In the genomic region with DNA sequence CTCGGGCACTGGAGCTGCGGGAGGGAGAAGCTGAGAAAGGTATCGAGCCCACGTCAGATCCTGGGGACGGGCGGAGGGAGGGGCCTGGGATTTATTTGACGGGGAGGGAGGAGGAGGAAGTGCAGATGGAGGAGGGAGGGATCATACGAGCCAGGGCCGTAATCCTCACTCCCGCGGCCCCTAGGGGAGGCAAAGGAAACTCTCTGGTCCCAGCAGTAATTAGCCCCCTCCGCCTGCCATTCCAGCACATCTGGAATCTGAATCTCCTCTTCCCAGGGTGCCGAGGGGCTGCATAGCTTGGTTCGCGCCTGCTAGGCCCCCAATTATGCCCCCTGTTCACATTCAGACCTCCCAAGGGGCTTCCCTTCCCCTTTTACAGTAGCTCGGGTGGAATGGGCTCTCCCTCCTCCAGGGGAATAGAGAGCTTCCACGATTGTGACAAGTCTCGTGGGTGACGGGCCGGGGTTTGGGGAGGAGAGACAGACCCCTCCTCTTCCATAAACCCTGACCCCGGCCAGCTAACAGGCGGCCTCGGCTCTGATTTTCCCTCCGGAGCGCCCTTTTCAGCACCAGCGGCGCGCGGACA, we compare ENCODE assay signal across 8 cellular contexts. TPM values are rescaled to one million over a fixed set of nuclear protein-coding genes. Genes with fewer than 3 reads are reported as not detected.
DNase-seq lines count a peak whose midpoint lies in the region; ATAC-seq lines count a peak whose summit lies in the region.

A gene (minus strand): TSS at position 35 of the 586 bp plus-strand sequence. CDS start 531 bp downstream, outside the sequence.

- H3K27ac ChIP-seq in effector memory CD4-positive, alpha-beta T cell (ENCODE audit: insufficient read depth, low read length, poor library complexity, severe bottlenecking): no peak within 1 kb of the TSS

- peaks cover 12% of the 10 kb centered on the region for H3K4me1 Mint-ChIP-seq in T-helper 17 cell

- peaks cover 15% of the 10 kb centered on the region for H3K4me1 ChIP-seq in effector memory CD4-positive, alpha-beta T cell (ENCODE audit: control insufficient read depth, insufficient read depth, low read length, poor library complexity, severe bottlenecking)

- H3K27me3 ChIP-seq in effector memory CD4-positive, alpha-beta T cell (replicated peaks; ENCODE audit: control insufficient read depth, insufficient read depth, low read length, poor library complexity, severe bottlenecking): peaks cover 26% of the 10 kb centered on the region

- H3K27me3 Mint-ChIP-seq in T-helper 17 cell: peaks cover 35% of the 10 kb centered on the region

- no peaks in the 10 kb centered on the region for H3K36me3 ChIP-seq in effector memory CD4-positive, alpha-beta T cell (ENCODE audit: control insufficient read depth, insufficient read depth, low read length)

- H3K9me3 ChIP-seq in T-helper 17 cell (ENCODE audit: control insufficient read depth, low read length, poor library complexity, severe bottlenecking): no peaks in the 10 kb centered on the region
- no peaks in the 10 kb centered on the region for H3K9me3 ChIP-seq in effector memory CD4-positive, alpha-beta T cell (ENCODE audit: control insufficient read depth, low read length)

- H3K4me3 Mint-ChIP-seq in T-helper 17 cell: peak within 1 kb of the TSS; percentile 86

- peaks cover 5% of the 10 kb centered on the region for H3K36me3 Mint-ChIP-seq in T-helper 17 cell (ENCODE audit: low read depth)

- no peak for ATAC-seq in T-helper 17 cell
- no peak for ATAC-seq in GM21717 (IDR thresholded peaks at IDR 0.05; ENCODE audit: unreplicated experiment)

- DNase-seq in activated gamma-delta T cell treated with Interleukin-2 at 50 U/mL for 16 hours (peak; percentile 75), activated gamma-delta T cell (lab: John Stamatoyannopoulos, UW) (no peak), NCI-H1694 (lab: John Stamatoyannopoulos, UW) (peak; percentile 95), T-helper 17 cell (peak in 1 of 3 donors; percentile 82), lung microvascular endothelial cell (ENCODE audit: low read depth in 2 of 2) (peak; percentile 49 to 85)
- DNase-seq in effector memory CD4-positive, alpha-beta T cell: no peak
- peak; percentile 74 for DNase-seq in stimulated activated CD8-positive, alpha-beta memory T cell treated with anti-CD3 and anti-CD28 coated beads, Interleukin-15, amount 100 ng/mL, for 24 hours (ENCODE audit: low read depth)

- H3K27ac Mint-ChIP-seq in T-helper 17 cell: no peak within 1 kb of the TSS

- H3K4me3 ChIP-seq in effector memory CD4-positive, alpha-beta T cell (ENCODE audit: insufficient read depth, low read depth, low read length, poor library complexity, severe bottlenecking): peak within 1 kb of the TSS; percentile 53

RNA-seq across cellular contexts. Expression of the gene that starts here (rescaled TPM):
- total RNA-seq in T-helper 17 cell: not detected
- total RNA-seq in lung microvascular endothelial cell: 0.44 and 0.99 TPM in 2 replicates

Comparison
In these comparisons a context has a peak if more than half of its experiments do, and no peak if none do; other contexts are left out.
1. DNase-seq: peak in activated gamma-delta T cell treated with Interleukin-2 at 50 U/mL for 16 hours (single experiment), NCI-H1694 (single experiment) and stimulated activated CD8-positive, alpha-beta memory T cell treated with anti-CD3 and anti-CD28 coated beads, Interleukin-15, amount 100 ng/mL, for 24 hours (single experiment); none in activated gamma-delta T cell (single experiment) and effector memory CD4-positive, alpha-beta T cell (0 of 3).
2. Peak in DNase-seq in lung microvascular endothelial cell; RNA of the gene not detected or under 1 TPM.